17 cellular contexts compared by ENCODE assay signal in the genomic region with DNA sequence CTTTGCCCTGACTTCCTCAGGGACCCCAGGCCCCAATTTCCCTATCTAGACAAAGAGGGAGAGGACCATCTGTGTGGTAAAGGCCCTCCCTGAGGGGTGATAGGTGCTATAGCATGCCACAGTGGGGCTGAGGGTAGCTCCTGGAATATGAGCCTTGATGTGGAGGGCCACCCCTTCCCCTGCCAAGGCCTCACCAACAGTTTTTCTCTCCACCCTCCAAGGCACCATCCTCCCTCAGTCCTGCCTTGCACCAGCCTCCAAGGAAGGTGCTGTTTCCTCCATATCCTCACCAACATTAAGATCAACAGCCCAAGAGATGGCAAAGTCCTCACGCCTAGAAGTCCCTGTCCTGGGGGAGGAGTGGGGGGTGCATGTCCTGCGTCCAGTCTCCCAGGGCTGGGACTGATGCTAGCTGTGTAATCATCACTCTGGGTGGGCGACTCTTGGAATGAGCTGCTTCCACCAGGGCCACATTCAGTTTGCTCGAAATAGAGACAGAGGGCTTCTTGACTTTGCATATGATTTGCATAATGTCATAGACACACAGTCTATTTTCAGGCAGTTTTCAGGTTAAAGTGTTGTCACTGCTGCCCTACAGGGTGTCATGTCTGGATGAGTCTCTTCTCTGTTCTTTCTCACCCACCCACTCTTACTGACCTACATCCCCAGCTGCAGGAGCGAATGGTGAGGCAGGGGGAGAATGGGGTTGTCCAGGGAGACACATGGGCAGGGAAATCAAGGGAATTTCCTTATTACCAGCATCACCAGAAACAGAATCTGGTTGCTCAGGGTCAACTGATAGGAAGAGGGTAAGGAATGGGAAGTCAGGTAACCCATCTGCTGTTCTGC. TPM values are rescaled to one million over a fixed set of nuclear protein-coding genes. Genes with fewer than 3 reads are reported as not detected.
DNase-seq lines count a peak whose midpoint lies in the region; ATAC-seq and TF ChIP-seq lines count a peak whose summit lies in the region.
"Had no signal": no experiment of that assay in that cellular context is flagged by ENCODE, and none has a peak within 500 bp of the region (broad histone marks: within the 10 kb centered on the region; RNA-seq: fewer than 3 reads in every experiment).

No MANE protein-coding gene starts in this region.

- H3K27me3 ChIP-seq in neural progenitor cell (peaks cover 20% of the 10 kb centered on the region), upper lobe of right lung (no peaks in the 10 kb centered on the region)

- H3K4me2 ChIP-seq in neural progenitor cell, result no peak overlapping the region
- H3K4me2 ChIP-seq: PC-9 had no signal

- H3K9ac ChIP-seq in neural progenitor cell, result no peak overlapping the region

- H3K4me1 Mint-ChIP-seq in neural progenitor cell, result peaks cover 10% of the 10 kb centered on the region

- peak overlapping the region; percentile 22 for H3K4me3 Mint-ChIP-seq in neural progenitor cell
- H3K4me3 Mint-ChIP-seq: activated naive CD4-positive, alpha-beta T cell treated with anti-CD3 and anti-CD28 coated beads, Interleukin-2, amount 50 U/mL, for 24 hours; stimulated activated naive CD8-positive, alpha-beta T cell treated with anti-CD3 and anti-CD28 coated beads, Interleukin-15, Interleukin-2, amounts not matched to agents 100 ng/mL and 50 ng/mL, for 24 hours had no signal

- intact Hi-C loops in upper lobe of right lung (cut with DNase I), result loop anchor here (10.0 kb wide), 1 partner anchor 50 kb away; no protein-coding TSS in a partner anchor

- H3K27me3 Mint-ChIP-seq in neural progenitor cell (ENCODE audit: insufficient read depth, low read depth), result peaks cover 7% of the 10 kb centered on the region

- H3K4me3 ChIP-seq in neural progenitor cell, result no peak overlapping the region
- H3K4me3 ChIP-seq in upper lobe of right lung, result no peak overlapping the region
- H3K4me3 ChIP-seq: PC-9 had no signal

- H3K27ac Mint-ChIP-seq in neural progenitor cell, result peak overlapping the region; percentile 29
- H3K27ac Mint-ChIP-seq: activated naive CD4-positive, alpha-beta T cell treated with anti-CD3 and anti-CD28 coated beads, Interleukin-2, amount 50 U/mL, for 24 hours; stimulated activated naive CD8-positive, alpha-beta T cell treated with anti-CD3 and anti-CD28 coated beads, Interleukin-15, Interleukin-2, amounts not matched to agents 100 ng/mL and 50 ng/mL, for 24 hours had no signal

- TF ChIP-seq CTCF in GM10266 (IDR thresholded peaks at IDR 0.05; ENCODE audit: control insufficient read depth, insufficient read depth, low read depth, missing control alignments) (no peak), neural progenitor cell (IDR thresholded peaks at IDR 0.05) (no peak), upper lobe of right lung (IDR thresholded peaks at IDR 0.05) (no peak)

- H3K9me3 ChIP-seq in neural progenitor cell (ENCODE audit: low read depth), result no peaks in the 10 kb centered on the region
- no peaks in the 10 kb centered on the region for H3K9me3 ChIP-seq in upper lobe of right lung

- H2AFZ ChIP-seq in neural progenitor cell (replicated peaks), result no peak overlapping the region
- H2AFZ ChIP-seq: PC-9 had no signal

- peak; percentile 68 for ATAC-seq in GM19395 (IDR thresholded peaks at IDR 0.05; ENCODE audit: unreplicated experiment)
- ATAC-seq in upper lobe of right lung, result no peak
- ATAC-seq: esophagus mucosa had no signal

- H3K27ac ChIP-seq in neural progenitor cell, result no peak overlapping the region
- no peak overlapping the region for H3K27ac ChIP-seq in upper lobe of right lung
- H3K27ac ChIP-seq: HL-60, PC-9 had no signal

- DNase-seq in GM10266 (ENCODE audit: extremely low spot score) (peak; percentile 53), NAMALWA (ENCODE audit: low spot score) (peak; percentile 58), neural progenitor cell (ENCODE audit: low spot score) (no peak), NCI-H128 (lab: John Stamatoyannopoulos, UW; ENCODE audit: unreplicated experiment) (no peak), NCI-H1105 treated with DMSO at 0.1 percent for 48 hours (lab: John Stamatoyannopoulos, UW) (no peak), NCI-H2107 treated with DMSO at 0.1 percent for 48 hours (lab: John Stamatoyannopoulos, UW; ENCODE audit: unreplicated experiment) (no peak), upper lobe of right lung (no peak)
- DNase-seq: activated CD4-positive, alpha-beta T cell treated with anti-CD3 and anti-CD28 coated beads, Interleukin-2, amount 50 U/mL, for 4 hours; C1 segment of cervical spinal cord; PC-9; stimulated activated CD4-positive, alpha-beta T cell treated with anti-CD3 and anti-CD28 coated beads, Interleukin-2, amount 100 ng/mL, for 48 hours had no signal

- peaks cover 11% of the 10 kb centered on the region for H3F3A ChIP-seq in neural progenitor cell (ENCODE audit: low read depth)

- H3K4me1 ChIP-seq in neural progenitor cell (peaks cover 14% of the 10 kb centered on the region), upper lobe of right lung (peaks cover 39% of the 10 kb centered on the region)

- H3K79me2 ChIP-seq in neural progenitor cell (ENCODE audit: low read depth), result no peaks in the 10 kb centered on the region

- no peaks in the 10 kb centered on the region for H3K9me3 Mint-ChIP-seq in neural progenitor cell
- H3K9me3 Mint-ChIP-seq: activated naive CD4-positive, alpha-beta T cell treated with anti-CD3 and anti-CD28 coated beads, Interleukin-2, amount 50 U/mL, for 24 hours; stimulated activated naive CD8-positive, alpha-beta T cell treated with anti-CD3 and anti-CD28 coated beads, Interleukin-15, Interleukin-2, amounts not matched to agents 100 ng/mL and 50 ng/mL, for 24 hours had no signal

- H3K36me3 ChIP-seq in neural progenitor cell (no peaks in the 10 kb centered on the region), upper lobe of right lung (peaks cover 5% of the 10 kb centered on the region)

- no peaks in the 10 kb centered on the region for H3K36me3 Mint-ChIP-seq in neural progenitor cell
- H3K36me3 Mint-ChIP-seq: activated naive CD4-positive, alpha-beta T cell treated with anti-CD3 and anti-CD28 coated beads, Interleukin-2, amount 50 U/mL, for 24 hours had no signal

- H4K20me1 ChIP-seq in neural progenitor cell (ENCODE audit: low read depth), result no peaks in the 10 kb centered on the region

RNA-seq across cellular contexts. Expression of a gene that starts 17.5 kb away (rescaled TPM):
- total RNA-seq in neural progenitor cell (ENCODE audit: low replicate concordance) (0.22 and 2.0 TPM in 2 replicates), upper lobe of right lung (223 TPM)
- total RNA-seq: PC-9; T-helper 2 cell treated with Interferon-gamma antibody and Interleukin-4, amounts not matched to agents 100 ng/mL and 5 ng/mL, for 36 hours had no signal

RNA-seq across cellular contexts. Expression of a gene that starts 26.7 kb away (rescaled TPM):
- total RNA-seq in neural progenitor cell (ENCODE audit: low replicate concordance) (13.8 and 18.9 TPM in 2 replicates), upper lobe of right lung (33.5 TPM)

RNA-seq across cellular contexts. Expression of a gene that starts 36.9 kb away (rescaled TPM):
- 0.39 and 0.46 TPM in 2 replicates for total RNA-seq in neural progenitor cell (ENCODE audit: low replicate concordance)
- total RNA-seq in upper lobe of right lung, result not detected
- total RNA-seq: esophagus mucosa; PC-9; T-helper 2 cell treated with Interferon-gamma antibody and Interleukin-4, amounts not matched to agents 100 ng/mL and 5 ng/mL, for 36 hours had no signal

Comparison
In these comparisons a context has a peak if more than half of its experiments do, and no peak if none do; other contexts are left out.
1. DNase-seq: peak in GM10266 (single experiment) and NAMALWA (single experiment); none in neural progenitor cell (single experiment), NCI-H128 (single experiment), NCI-H1105 treated with DMSO at 0.1 percent for 48 hours (single experiment), NCI-H2107 treated with DMSO at 0.1 percent for 48 hours (single experiment) and upper lobe of right lung (single experiment).
2. RNA of a gene that starts 17.5 kb away (total RNA-seq): 223 TPM in upper lobe of right lung (single experiment); 0.22 to 2.0 TPM in neural progenitor cell; every median in the first group is over 10 times any median in the second.